11 cellular contexts compared by ENCODE assay signal in the genomic region with DNA sequence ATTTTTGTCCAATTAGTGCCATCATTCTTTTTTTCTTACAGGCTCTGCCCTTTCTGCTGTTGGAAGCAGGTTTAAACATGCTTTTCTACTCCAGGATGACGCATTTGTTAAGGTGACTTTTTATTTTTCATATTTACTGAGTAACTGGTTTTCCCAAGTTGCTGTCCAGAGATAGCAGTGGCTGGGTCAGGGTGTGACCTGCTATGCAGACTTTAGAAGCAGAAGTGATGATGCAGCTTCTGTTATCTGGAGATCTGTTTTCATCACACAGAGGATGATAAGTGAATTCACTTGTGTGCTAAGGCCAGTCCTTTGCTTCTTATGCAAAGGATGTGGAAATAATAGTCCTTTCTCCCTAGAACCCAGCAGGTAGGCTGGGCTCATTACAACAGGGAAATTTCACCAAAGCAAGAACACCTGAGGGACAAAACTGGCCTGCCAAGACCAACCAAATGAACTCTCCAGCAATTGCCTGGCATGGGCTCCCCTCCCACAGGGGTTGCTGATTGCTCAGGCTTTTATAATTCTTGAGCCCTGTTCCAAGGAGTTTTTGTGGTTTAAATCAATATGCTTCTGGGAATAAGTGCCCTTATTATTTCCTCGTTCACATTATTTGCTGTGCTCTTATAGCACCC.
DNase-seq lines count a peak whose midpoint lies in the region; ATAC-seq and TF ChIP-seq lines count a peak whose summit lies in the region.
"Had no signal": no experiment of that assay in that cellular context is flagged by ENCODE, and none has a peak within 500 bp of the region (broad histone marks: within the 10 kb centered on the region; RNA-seq: fewer than 3 reads in every experiment).

No MANE protein-coding gene starts in this region.

- H3K4me3 Mint-ChIP-seq in activated CD4-positive, alpha-beta memory T cell treated with anti-CD3 and anti-CD28 coated beads for 36 hours = no peak overlapping the region
- H3K4me3 Mint-ChIP-seq: memory B cell, T-cell had no signal

- peak; percentile 89 to 92 for ATAC-seq in lower lobe of right lung
- ATAC-seq: T-cell had no signal

- intact Hi-C loops in lower lobe of right lung (cut with DNase I) = no loop called here
- intact Hi-C loops in posterior cingulate gyrus (cut with DNase I) = no loop called here
- intact Hi-C loops in activated CD4-positive, alpha-beta memory T cell treated with anti-CD3 and anti-CD28 coated beads for 36 hours (cut with micrococcal nuclease) = no loop called here

- TF ChIP-seq CTCF in lower lobe of right lung (IDR thresholded peaks at IDR 0.05) = no peak
- TF ChIP-seq CTCF in coronary artery (IDR thresholded peaks at IDR 0.05) = no peak

- DNase-seq in EH (ENCODE audit: low read depth) (peak; percentile 11), NCI-H146 (lab: John Stamatoyannopoulos, UW) (peak; percentile 85), astrocyte of the hippocampus (ENCODE audit: low read depth, low spot score) (peak; percentile 12), lower lobe of right lung (peak; percentile 71), coronary artery (ENCODE audit: low spot score) (no peak), posterior cingulate gyrus (no peak), SK-N-DZ (ENCODE audit: low spot score) (no peak)
- no peak for DNase-seq in activated CD4-positive, alpha-beta memory T cell treated with anti-CD3 and anti-CD28 coated beads for 36 hours
- DNase-seq: activated CD8-positive, alpha-beta memory T cell treated with anti-CD3 and anti-CD28 coated beads, Interleukin-2, amount 50 U/mL, for 48 hours had no signal

- H3K9me3 Mint-ChIP-seq in activated CD4-positive, alpha-beta memory T cell treated with anti-CD3 and anti-CD28 coated beads for 36 hours = no peaks in the 10 kb centered on the region
- H3K9me3 Mint-ChIP-seq: memory B cell, T-cell had no signal

- peaks cover 25% of the 10 kb centered on the region for H3K4me1 ChIP-seq in lower lobe of right lung

- POLR2A ChIA-PET in activated CD4-positive, alpha-beta memory T cell treated with anti-CD3 and anti-CD28 coated beads for 36 hours (lab: Charles Lee) = no interaction called here

- H3K27ac Mint-ChIP-seq in activated CD4-positive, alpha-beta memory T cell treated with anti-CD3 and anti-CD28 coated beads for 36 hours = no peak overlapping the region
- H3K27ac Mint-ChIP-seq: memory B cell, T-cell had no signal

- H3K4me3 ChIP-seq in lower lobe of right lung (no peak overlapping the region), coronary artery (no peak overlapping the region)

- H3K27ac ChIP-seq in lower lobe of right lung = peak overlapping the region; percentile 43
- no peak overlapping the region for H3K27ac ChIP-seq in coronary artery

- H3K4me1 Mint-ChIP-seq in activated CD4-positive, alpha-beta memory T cell treated with anti-CD3 and anti-CD28 coated beads for 36 hours (ENCODE audit: low read depth) = no peaks in the 10 kb centered on the region
- H3K4me1 Mint-ChIP-seq: T-cell had no signal

- no peaks in the 10 kb centered on the region for H3K36me3 ChIP-seq in lower lobe of right lung

- no peaks in the 10 kb centered on the region for H3K9me3 ChIP-seq in lower lobe of right lung

- H3K27me3 Mint-ChIP-seq in activated CD4-positive, alpha-beta memory T cell treated with anti-CD3 and anti-CD28 coated beads for 36 hours = peaks cover 3% of the 10 kb centered on the region

- no peaks in the 10 kb centered on the region for H3K36me3 Mint-ChIP-seq in activated CD4-positive, alpha-beta memory T cell treated with anti-CD3 and anti-CD28 coated beads for 36 hours
- H3K36me3 Mint-ChIP-seq: memory B cell, T-cell had no signal

- H3K27me3 ChIP-seq in lower lobe of right lung (ENCODE audit: low read depth) = peaks cover 2% of the 10 kb centered on the region

- CTCF ChIA-PET in activated CD4-positive, alpha-beta memory T cell treated with anti-CD3 and anti-CD28 coated beads for 36 hours (lab: Charles Lee) = no interaction called here

Comparison
In these comparisons a context has a peak if more than half of its experiments do, and no peak if none do; other contexts are left out.
1. DNase-seq: peak in EH (single experiment), NCI-H146 (single experiment), astrocyte of the hippocampus (single experiment) and lower lobe of right lung (single experiment); none in coronary artery (single experiment), posterior cingulate gyrus (0 of 10), activated CD4-positive, alpha-beta memory T cell treated with anti-CD3 and anti-CD28 coated beads for 36 hours (single experiment) and SK-N-DZ (single experiment).